In the genomic region with DNA sequence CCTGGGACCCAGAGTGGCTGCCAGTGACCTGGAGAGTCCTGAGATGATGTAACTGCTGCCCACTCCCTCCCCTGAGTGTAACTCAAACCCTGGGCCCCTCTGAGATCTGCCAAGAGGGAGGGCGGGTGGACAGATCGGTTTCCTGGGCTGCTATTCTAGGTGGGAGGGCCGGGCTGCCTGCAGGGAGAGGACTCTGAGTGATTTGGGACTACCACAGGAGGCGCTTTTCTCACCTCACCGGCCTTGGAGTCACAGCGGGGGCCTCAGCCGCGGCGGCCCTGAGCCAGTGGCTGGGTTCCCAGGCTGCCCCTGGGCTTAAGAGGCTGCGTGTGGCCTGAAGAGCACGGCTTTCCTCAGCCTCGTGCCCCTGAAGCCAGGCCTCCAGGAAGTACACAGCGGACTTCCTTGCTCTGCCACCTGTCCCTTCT, we compare ENCODE assay signal across 10 cellular contexts. TPM values are rescaled to one million over a fixed set of nuclear protein-coding genes. Genes with fewer than 3 reads are reported as not detected.
DNase-seq lines count a peak whose midpoint lies in the region; ATAC-seq and TF ChIP-seq lines count a peak whose summit lies in the region.
"Had no signal": no experiment of that assay in that cellular context is flagged by ENCODE, and none has a peak within 500 bp of the region (broad histone marks: within the 10 kb centered on the region; RNA-seq: fewer than 3 reads in every experiment).

No MANE protein-coding gene starts in this region.

- H3K9ac ChIP-seq in neuronal stem cell (ENCODE audit: low read depth, low read length, poor library complexity): no peak overlapping the region

- no peak overlapping the region for H2BK120ac ChIP-seq in neuronal stem cell (ENCODE audit: low read depth, low read length)

- H2AFZ ChIP-seq in neuronal stem cell (ENCODE audit: low read length): no peak overlapping the region

- no peak for ATAC-seq in HG02885 (IDR thresholded peaks at IDR 0.05; ENCODE audit: poor library complexity, unreplicated experiment)

- DNase-seq in HuH-7 (ENCODE audit: low spot score) (peak; percentile 58), neuronal stem cell (ENCODE audit: low spot score) (no peak), superior temporal gyrus (ENCODE audit: extremely low spot score) (no peak), nucleus accumbens (lab: John Stamatoyannopoulos, UW) (no peak), A172 (ENCODE audit: low spot score) (no peak)
- DNase-seq: kidney, NCI-H2227 treated with DMSO at 0.1 percent for 48 hours had no signal

- H3K79me1 ChIP-seq in neuronal stem cell (ENCODE audit: low read depth, low read length): peaks cover 30% of the 10 kb centered on the region

- H3K14ac ChIP-seq in neuronal stem cell (ENCODE audit: low read length): no peak overlapping the region

- no CpG with 5 or more reads among the region's 13 CpGs for WGBS in neuronal stem cell (ENCODE audit: extremely low coverage in 2 of 2, insufficient read length in 2 of 2, insufficient replicate concordance in 1 of 2), 2 donors

- H3K9me2 ChIP-seq in DOHH2 (replicated peaks; ENCODE audit: control insufficient read depth, low read length): no peaks in the 10 kb centered on the region

- H3K4me3 ChIP-seq in DOHH2 (ENCODE audit: low read length) (peak overlapping the region; percentile 80), neuronal stem cell (ENCODE audit: low read length in 2 of 2) (no peak overlapping the region)

- no peak overlapping the region for H2AK5ac ChIP-seq in neuronal stem cell (ENCODE audit: low read depth, low read length)

- no peak overlapping the region for H2BK12ac ChIP-seq in neuronal stem cell (ENCODE audit: low read length)

- H2BK5ac ChIP-seq in neuronal stem cell (ENCODE audit: low read length): no peak overlapping the region

- TF ChIP-seq CTCF in DOHH2 (IDR thresholded peaks at IDR 0.05; ENCODE audit: low read depth, low read length, poor library complexity, severe bottlenecking) (peak; percentile 15), brain (conservative IDR thresholded peaks at IDR 0.05) (no peak)

- H3K36me3 ChIP-seq in DOHH2 (ENCODE audit: control insufficient read depth, low read length) (peaks cover 79% of the 10 kb centered on the region), neuronal stem cell (replicated peaks in 1 of 2; ENCODE audit: control insufficient read depth in 2 of 2, insufficient read depth in 2 of 2, low read length in 2 of 2) (peaks cover 1 to 17% of the 10 kb centered on the region in 2 donors)

- H3K27me3 Mint-ChIP-seq in brain: peaks cover 3% of the 10 kb centered on the region

- H3K4me1 Mint-ChIP-seq in brain: peaks cover 66% of the 10 kb centered on the region

- no peak overlapping the region for H2BK15ac ChIP-seq in neuronal stem cell (ENCODE audit: low read length)

- peak overlapping the region; percentile 88 for H3K4me2 ChIP-seq in DOHH2 (ENCODE audit: low read length)
- no peak overlapping the region for H3K4me2 ChIP-seq in neuronal stem cell (ENCODE audit: insufficient read depth, low read length, poor library complexity, severe bottlenecking)

- H4K91ac ChIP-seq in neuronal stem cell (ENCODE audit: low read depth, low read length, poor library complexity): no peak overlapping the region

- no peak overlapping the region for H3K4me3 Mint-ChIP-seq in brain

- H3K18ac ChIP-seq in neuronal stem cell (ENCODE audit: low read length): no peak overlapping the region

- no peaks in the 10 kb centered on the region for H3K9me3 Mint-ChIP-seq in brain

- H3K27ac Mint-ChIP-seq in brain: peak overlapping the region; percentile 66 to 92 (median 83)

- peak overlapping the region; percentile 35 for H3K23ac ChIP-seq in neuronal stem cell (ENCODE audit: low read depth, low read length, poor library complexity)

- no peaks in the 10 kb centered on the region for H3K36me3 Mint-ChIP-seq in brain

- no peaks in the 10 kb centered on the region for H3K9me3 ChIP-seq in DOHH2 (ENCODE audit: control insufficient read depth, insufficient read depth, low read length)
- H3K9me3 ChIP-seq in neuronal stem cell (replicated peaks in 1 of 2; ENCODE audit: control insufficient read depth in 2 of 2, insufficient read depth in 1 of 2, low read depth in 1 of 2, low read length in 2 of 2): no peaks in the 10 kb centered on the region

- no peak overlapping the region for H4K8ac ChIP-seq in neuronal stem cell (ENCODE audit: low read depth, low read length)

- peaks cover 76% of the 10 kb centered on the region for H3K79me2 ChIP-seq in DOHH2 (ENCODE audit: control insufficient read depth, low read length)

- peak overlapping the region; percentile 92 for H3K27ac ChIP-seq in DOHH2 (ENCODE audit: low read depth, low read length)
- H3K27ac ChIP-seq in neuronal stem cell (replicated peaks; ENCODE audit: low read length): no peak overlapping the region

- H3K4ac ChIP-seq in neuronal stem cell (ENCODE audit: low read length): no peak overlapping the region

- peaks cover 27% of the 10 kb centered on the region for H3F3A ChIP-seq in DOHH2 (ENCODE audit: control insufficient read depth, insufficient read depth)

- H3K4me1 ChIP-seq in DOHH2 (ENCODE audit: control insufficient read depth, low read length) (peaks cover 63% of the 10 kb centered on the region), neuronal stem cell (ENCODE audit: control insufficient read depth in 2 of 2, insufficient read depth in 1 of 2, low read depth in 1 of 2, low read length in 2 of 2) (peaks cover 27 to 28% of the 10 kb centered on the region in 2 donors)

- H3K27me3 ChIP-seq in DOHH2 (ENCODE audit: control insufficient read depth, low read length) (no peaks in the 10 kb centered on the region), neuronal stem cell (ENCODE audit: control insufficient read depth in 3 of 3, insufficient read depth in 3 of 3, low read depth in 1 of 3, low read length in 3 of 3) (no peaks in the 10 kb centered on the region)

- peaks cover 9% of the 10 kb centered on the region; the same call in 1 of the 2 replicates for H4K20me1 ChIP-seq in DOHH2 (ENCODE audit: control insufficient read depth, insufficient read depth, low read depth, low read length)

RNA-seq across cellular contexts. Expression of gene RELT, which starts 11.4 kb away (rescaled TPM):
- 8.3 TPM for polyA plus RNA-seq in brain (ENCODE audit: insufficient read depth, low read depth, low replicate concordance)
- polyA plus RNA-seq in neuronal stem cell (2013, experiment 1 of 2): 6.6 TPM
- 6.9 TPM for polyA plus RNA-seq in neuronal stem cell (2013, experiment 2 of 2)
- total RNA-seq in A172 (2014; rRNA removed; shearing (Covaris generic)): 15.5 and 17.0 TPM in 2 replicates
